Comparison of ENCODE assay signal across 1 cellular context in the genomic region with DNA sequence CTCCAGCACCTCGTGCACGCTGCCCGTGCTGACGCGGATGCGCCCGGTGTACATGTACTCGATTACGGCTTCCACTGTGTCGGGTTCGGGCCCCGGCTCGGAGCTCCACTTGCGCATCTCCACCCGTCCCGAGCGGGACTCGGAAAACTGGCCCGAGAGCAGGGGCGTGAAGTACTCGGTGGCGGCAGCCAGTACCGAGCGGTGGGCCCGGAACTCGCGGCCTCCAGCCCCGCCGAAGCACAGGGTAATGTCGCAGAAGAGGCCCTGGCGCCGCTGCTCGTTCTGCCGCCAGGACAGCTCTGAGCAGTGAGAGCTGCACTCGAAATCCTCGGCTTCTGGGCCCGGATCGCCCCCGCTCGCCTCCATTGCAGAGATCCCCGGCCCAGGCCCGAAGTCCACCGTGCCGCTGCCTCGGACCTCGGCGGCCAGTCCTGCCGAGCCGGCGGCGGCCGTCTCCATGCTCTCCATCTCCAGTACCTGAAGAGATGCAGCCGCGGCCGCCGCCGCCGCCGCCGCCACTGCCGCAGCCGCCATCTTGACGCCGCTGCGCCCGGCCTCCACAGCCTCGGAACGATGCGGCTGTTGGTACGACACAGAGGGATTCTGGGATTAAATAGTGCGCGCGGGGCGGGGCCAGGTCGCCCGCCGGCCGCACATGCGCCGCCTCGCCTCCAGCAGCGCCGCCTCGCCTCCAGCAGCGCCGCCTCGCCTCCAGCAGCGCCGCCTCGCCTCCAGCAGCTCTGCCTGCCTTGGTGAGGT.
A peak's percentile ranks its signal among the peaks of the same experiment; 100 is the strongest.
TF ChIP-seq lines count a peak whose summit lies in the region.

A gene with protein sequence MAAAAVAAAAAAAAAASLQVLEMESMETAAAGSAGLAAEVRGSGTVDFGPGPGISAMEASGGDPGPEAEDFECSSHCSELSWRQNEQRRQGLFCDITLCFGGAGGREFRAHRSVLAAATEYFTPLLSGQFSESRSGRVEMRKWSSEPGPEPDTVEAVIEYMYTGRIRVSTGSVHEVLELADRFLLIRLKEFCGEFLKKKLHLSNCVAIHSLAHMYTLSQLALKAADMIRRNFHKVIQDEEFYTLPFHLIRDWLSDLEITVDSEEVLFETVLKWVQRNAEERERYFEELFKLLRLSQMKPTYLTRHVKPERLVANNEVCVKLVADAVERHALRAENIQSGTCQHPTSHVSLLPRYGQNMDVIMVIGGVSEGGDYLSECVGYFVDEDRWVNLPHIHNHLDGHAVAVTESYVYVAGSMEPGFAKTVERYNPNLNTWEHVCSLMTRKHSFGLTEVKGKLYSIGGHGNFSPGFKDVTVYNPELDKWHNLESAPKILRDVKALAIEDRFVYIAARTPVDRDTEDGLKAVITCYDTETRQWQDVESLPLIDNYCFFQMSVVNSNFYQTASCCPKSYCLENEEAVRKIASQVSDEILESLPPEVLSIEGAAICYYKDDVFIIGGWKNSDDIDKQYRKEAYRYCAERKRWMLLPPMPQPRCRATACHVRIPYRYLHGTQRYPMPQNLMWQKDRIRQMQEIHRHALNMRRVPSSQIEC (minus strand): TSS at position 587 of the 759 bp plus-strand sequence. CDS start 53 bp downstream, at position 534.

TF ChIP-seq in HepG2, 621 proteins besides CTCF, POLR2A, EP300 and RAD21 (continued from another document and continues in another):
- TF ChIP-seq, protein P1, sequence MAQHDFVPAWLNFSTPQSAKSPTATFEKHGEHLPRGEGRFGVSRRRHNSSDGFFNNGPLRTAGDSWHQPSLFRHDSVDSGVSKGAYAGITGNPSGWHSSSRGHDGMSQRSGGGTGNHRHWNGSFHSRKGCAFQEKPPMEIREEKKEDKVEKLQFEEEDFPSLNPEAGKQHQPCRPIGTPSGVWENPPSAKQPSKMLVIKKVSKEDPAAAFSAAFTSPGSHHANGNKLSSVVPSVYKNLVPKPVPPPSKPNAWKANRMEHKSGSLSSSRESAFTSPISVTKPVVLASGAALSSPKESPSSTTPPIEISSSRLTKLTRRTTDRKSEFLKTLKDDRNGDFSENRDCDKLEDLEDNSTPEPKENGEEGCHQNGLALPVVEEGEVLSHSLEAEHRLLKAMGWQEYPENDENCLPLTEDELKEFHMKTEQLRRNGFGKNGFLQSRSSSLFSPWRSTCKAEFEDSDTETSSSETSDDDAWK (CRISPR knock-in tag; IDR thresholded peaks at IDR 0.05), result no peak
- TF ChIP-seq, protein P2, sequence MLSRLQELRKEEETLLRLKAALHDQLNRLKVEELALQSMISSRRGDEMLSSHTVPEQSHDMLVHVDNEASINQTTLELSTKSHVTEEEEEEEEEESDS (CRISPR knock-in tag; IDR thresholded peaks at IDR 0.05; ENCODE audit: borderline replicate concordance), result 0 out of 2 replicates have a peak, but pooled peaks have one; percentile 51
- TF ChIP-seq SPEN (CRISPR knock-in tag; IDR thresholded peaks at IDR 0.05; ENCODE audit: low read depth) (peak; percentile 61), ZFP90 (CRISPR knock-in tag; IDR thresholded peaks at IDR 0.05; ENCODE audit: borderline replicate concordance) (peak; percentile 23; the same call in 1 of the 2 replicates), NCOA1 (CRISPR knock-in tag; IDR thresholded peaks at IDR 0.05) (0 out of 2 replicates have a peak, but pooled peaks have one; percentile 56), ZNF460 (CRISPR knock-in tag; IDR thresholded peaks at IDR 0.05; ENCODE audit: borderline replicate concordance) (no peak), ASH2L (IDR thresholded peaks at IDR 0.05; ENCODE audit: insufficient read length, low read depth, low read length) (peak; percentile 96), KMT2B (CRISPR knock-in tag; IDR thresholded peaks at IDR 0.05) (peak; percentile 83), ZNF7 (CRISPR knock-in tag; IDR thresholded peaks at IDR 0.05) (no peak), MATR3 (CRISPR knock-in tag; IDR thresholded peaks at IDR 0.05) (no peak), PRMT3 (CRISPR knock-in tag; IDR thresholded peaks at IDR 0.05; ENCODE audit: borderline replicate concordance, low read depth) (no peak), RBM22 (optimal IDR thresholded peaks at IDR 0.05; ENCODE audit: low read length) (no peak), ZFP37 (CRISPR knock-in tag; IDR thresholded peaks at IDR 0.05; ENCODE audit: borderline replicate concordance) (no peak), ZSCAN20 (CRISPR knock-in tag; IDR thresholded peaks at IDR 0.05; ENCODE audit: borderline replicate concordance) (peak; percentile 85; the same call in 1 of the 2 replicates), KDM1A (CRISPR knock-in tag; IDR thresholded peaks at IDR 0.05) (0 out of 2 replicates have a peak, but pooled peaks have one; percentile 12), RFXANK (CRISPR knock-in tag; IDR thresholded peaks at IDR 0.05) (0 out of 2 replicates have a peak, but pooled peaks have one; percentile 10), ZNF737 (CRISPR knock-in tag; IDR thresholded peaks at IDR 0.05; ENCODE audit: borderline replicate concordance) (no peak), HIVEP1 (CRISPR knock-in tag; IDR thresholded peaks at IDR 0.05) (peak; percentile 90), ZNF382 (CRISPR knock-in tag; IDR thresholded peaks at IDR 0.05; ENCODE audit: borderline replicate concordance) (no peak), ZBTB1 (CRISPR knock-in tag; IDR thresholded peaks at IDR 0.05; ENCODE audit: borderline replicate concordance) (no peak), SMARCE1 (IDR thresholded peaks at IDR 0.05; ENCODE audit: borderline replicate concordance) (no peak), SIN3A (IDR thresholded peaks at IDR 0.05; ENCODE audit: borderline replicate concordance, low read depth, low read length) (peak; percentile 87; the same call in 1 of the 2 replicates), TMF1 (CRISPR knock-in tag; IDR thresholded peaks at IDR 0.05; ENCODE audit: low read depth) (peak; percentile 57), ZBTB38 (CRISPR knock-in tag; IDR thresholded peaks at IDR 0.05) (peak; percentile 73; the same call in 1 of the 2 replicates)
- TF ChIP-seq, protein P3, sequence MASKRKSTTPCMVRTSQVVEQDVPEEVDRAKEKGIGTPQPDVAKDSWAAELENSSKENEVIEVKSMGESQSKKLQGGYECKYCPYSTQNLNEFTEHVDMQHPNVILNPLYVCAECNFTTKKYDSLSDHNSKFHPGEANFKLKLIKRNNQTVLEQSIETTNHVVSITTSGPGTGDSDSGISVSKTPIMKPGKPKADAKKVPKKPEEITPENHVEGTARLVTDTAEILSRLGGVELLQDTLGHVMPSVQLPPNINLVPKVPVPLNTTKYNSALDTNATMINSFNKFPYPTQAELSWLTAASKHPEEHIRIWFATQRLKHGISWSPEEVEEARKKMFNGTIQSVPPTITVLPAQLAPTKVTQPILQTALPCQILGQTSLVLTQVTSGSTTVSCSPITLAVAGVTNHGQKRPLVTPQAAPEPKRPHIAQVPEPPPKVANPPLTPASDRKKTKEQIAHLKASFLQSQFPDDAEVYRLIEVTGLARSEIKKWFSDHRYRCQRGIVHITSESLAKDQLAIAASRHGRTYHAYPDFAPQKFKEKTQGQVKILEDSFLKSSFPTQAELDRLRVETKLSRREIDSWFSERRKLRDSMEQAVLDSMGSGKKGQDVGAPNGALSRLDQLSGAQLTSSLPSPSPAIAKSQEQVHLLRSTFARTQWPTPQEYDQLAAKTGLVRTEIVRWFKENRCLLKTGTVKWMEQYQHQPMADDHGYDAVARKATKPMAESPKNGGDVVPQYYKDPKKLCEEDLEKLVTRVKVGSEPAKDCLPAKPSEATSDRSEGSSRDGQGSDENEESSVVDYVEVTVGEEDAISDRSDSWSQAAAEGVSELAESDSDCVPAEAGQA (IDR thresholded peaks at IDR 0.05; ENCODE audit: low read depth), result peak; percentile 87
- TF ChIP-seq, protein P3 (CRISPR knock-in tag; IDR thresholded peaks at IDR 0.05; ENCODE audit: borderline replicate concordance), result no peak; the same call in 1 of the 2 replicates
- TF ChIP-seq, protein P4, sequence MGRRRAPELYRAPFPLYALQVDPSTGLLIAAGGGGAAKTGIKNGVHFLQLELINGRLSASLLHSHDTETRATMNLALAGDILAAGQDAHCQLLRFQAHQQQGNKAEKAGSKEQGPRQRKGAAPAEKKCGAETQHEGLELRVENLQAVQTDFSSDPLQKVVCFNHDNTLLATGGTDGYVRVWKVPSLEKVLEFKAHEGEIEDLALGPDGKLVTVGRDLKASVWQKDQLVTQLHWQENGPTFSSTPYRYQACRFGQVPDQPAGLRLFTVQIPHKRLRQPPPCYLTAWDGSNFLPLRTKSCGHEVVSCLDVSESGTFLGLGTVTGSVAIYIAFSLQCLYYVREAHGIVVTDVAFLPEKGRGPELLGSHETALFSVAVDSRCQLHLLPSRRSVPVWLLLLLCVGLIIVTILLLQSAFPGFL (CRISPR knock-in tag; IDR thresholded peaks at IDR 0.05), result 0 out of 2 replicates have a peak, but pooled peaks have one; percentile 57
- TF ChIP-seq, protein P5, sequence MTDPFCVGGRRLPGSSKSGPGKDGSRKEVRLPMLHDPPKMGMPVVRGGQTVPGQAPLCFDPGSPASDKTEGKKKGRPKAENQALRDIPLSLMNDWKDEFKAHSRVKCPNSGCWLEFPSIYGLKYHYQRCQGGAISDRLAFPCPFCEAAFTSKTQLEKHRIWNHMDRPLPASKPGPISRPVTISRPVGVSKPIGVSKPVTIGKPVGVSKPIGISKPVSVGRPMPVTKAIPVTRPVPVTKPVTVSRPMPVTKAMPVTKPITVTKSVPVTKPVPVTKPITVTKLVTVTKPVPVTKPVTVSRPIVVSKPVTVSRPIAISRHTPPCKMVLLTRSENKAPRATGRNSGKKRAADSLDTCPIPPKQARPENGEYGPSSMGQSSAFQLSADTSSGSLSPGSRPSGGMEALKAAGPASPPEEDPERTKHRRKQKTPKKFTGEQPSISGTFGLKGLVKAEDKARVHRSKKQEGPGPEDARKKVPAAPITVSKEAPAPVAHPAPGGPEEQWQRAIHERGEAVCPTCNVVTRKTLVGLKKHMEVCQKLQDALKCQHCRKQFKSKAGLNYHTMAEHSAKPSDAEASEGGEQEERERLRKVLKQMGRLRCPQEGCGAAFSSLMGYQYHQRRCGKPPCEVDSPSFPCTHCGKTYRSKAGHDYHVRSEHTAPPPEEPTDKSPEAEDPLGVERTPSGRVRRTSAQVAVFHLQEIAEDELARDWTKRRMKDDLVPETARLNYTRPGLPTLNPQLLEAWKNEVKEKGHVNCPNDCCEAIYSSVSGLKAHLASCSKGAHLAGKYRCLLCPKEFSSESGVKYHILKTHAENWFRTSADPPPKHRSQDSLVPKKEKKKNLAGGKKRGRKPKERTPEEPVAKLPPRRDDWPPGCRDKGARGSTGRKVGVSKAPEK (CRISPR knock-in tag; IDR thresholded peaks at IDR 0.05; ENCODE audit: borderline replicate concordance), result no peak
- TF ChIP-seq, protein P6, sequence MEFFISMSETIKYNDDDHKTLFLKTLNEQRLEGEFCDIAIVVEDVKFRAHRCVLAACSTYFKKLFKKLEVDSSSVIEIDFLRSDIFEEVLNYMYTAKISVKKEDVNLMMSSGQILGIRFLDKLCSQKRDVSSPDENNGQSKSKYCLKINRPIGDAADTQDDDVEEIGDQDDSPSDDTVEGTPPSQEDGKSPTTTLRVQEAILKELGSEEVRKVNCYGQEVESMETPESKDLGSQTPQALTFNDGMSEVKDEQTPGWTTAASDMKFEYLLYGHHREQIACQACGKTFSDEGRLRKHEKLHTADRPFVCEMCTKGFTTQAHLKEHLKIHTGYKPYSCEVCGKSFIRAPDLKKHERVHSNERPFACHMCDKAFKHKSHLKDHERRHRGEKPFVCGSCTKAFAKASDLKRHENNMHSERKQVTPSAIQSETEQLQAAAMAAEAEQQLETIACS (CRISPR knock-in tag; IDR thresholded peaks at IDR 0.05), result no peak; the same call in 1 of the 2 replicates
- TF ChIP-seq, protein P7, sequence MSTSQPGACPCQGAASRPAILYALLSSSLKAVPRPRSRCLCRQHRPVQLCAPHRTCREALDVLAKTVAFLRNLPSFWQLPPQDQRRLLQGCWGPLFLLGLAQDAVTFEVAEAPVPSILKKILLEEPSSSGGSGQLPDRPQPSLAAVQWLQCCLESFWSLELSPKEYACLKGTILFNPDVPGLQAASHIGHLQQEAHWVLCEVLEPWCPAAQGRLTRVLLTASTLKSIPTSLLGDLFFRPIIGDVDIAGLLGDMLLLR (CRISPR knock-in tag; IDR thresholded peaks at IDR 0.05), result peak; percentile 82
- TF ChIP-seq, protein P8, sequence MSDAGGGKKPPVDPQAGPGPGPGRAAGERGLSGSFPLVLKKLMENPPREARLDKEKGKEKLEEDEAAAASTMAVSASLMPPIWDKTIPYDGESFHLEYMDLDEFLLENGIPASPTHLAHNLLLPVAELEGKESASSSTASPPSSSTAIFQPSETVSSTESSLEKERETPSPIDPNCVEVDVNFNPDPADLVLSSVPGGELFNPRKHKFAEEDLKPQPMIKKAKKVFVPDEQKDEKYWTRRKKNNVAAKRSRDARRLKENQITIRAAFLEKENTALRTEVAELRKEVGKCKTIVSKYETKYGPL (CRISPR knock-in tag; IDR thresholded peaks at IDR 0.05), result no peak
- TF ChIP-seq, protein P9, sequence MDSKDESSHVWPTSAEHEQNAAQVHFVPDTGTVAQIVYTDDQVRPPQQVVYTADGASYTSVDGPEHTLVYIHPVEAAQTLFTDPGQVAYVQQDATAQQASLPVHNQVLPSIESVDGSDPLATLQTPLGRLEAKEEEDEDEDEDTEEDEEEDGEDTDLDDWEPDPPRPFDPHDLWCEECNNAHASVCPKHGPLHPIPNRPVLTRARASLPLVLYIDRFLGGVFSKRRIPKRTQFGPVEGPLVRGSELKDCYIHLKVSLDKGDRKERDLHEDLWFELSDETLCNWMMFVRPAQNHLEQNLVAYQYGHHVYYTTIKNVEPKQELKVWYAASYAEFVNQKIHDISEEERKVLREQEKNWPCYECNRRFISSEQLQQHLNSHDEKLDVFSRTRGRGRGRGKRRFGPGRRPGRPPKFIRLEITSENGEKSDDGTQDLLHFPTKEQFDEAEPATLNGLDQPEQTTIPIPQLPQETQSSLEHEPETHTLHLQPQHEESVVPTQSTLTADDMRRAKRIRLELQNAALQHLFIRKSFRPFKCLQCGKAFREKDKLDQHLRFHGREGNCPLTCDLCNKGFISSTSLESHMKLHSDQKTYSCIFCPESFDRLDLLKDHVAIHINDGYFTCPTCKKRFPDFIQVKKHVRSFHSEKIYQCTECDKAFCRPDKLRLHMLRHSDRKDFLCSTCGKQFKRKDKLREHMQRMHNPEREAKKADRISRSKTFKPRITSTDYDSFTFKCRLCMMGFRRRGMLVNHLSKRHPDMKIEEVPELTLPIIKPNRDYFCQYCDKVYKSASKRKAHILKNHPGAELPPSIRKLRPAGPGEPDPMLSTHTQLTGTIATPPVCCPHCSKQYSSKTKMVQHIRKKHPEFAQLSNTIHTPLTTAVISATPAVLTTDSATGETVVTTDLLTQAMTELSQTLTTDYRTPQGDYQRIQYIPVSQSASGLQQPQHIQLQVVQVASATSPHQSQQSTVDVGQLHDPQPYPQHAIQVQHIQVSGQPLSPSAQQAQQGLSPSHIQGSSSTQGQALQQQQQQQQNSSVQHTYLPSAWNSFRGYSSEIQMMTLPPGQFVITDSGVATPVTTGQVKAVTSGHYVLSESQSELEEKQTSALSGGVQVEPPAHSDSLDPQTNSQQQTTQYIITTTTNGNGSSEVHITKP (CRISPR knock-in tag; IDR thresholded peaks at IDR 0.05; ENCODE audit: low read depth), result no peak; the same call in 1 of the 2 replicates
